14 cellular contexts compared by ENCODE assay signal in genomic region chr6:79810153-79810806, GRCh38.
A peak's percentile ranks its signal among the peaks of the same experiment; 100 is the strongest.
DNase-seq lines count a peak whose midpoint lies in the region; TF ChIP-seq lines count a peak whose summit lies in the region.
"Had no signal": no experiment of that assay in that cellular context is flagged by ENCODE, and none has a peak within 500 bp of the region (broad histone marks: within the 10 kb centered on the region; RNA-seq: fewer than 3 reads in every experiment).

No MANE protein-coding gene starts in this region.

- H2AK5ac ChIP-seq in mesendoderm (ENCODE audit: low read length): no peak overlapping the region

- H3K27me3 Mint-ChIP-seq in type B pancreatic cell: peaks cover 3% of the 10 kb centered on the region
- H3K27me3 Mint-ChIP-seq: activated naive CD8-positive, alpha-beta T cell had no signal

- H3K23ac ChIP-seq in mesendoderm (ENCODE audit: low read length): no peak overlapping the region

- H2BK15ac ChIP-seq in mesendoderm (replicated peaks; ENCODE audit: low read depth): no peak overlapping the region

- peak; percentile 58 for DNase-seq in NCI-H2171 treated with DMSO at 0.1 percent for 48 hours (lab: John Stamatoyannopoulos, UW)
- DNase-seq in NCI-H2171 (lab: John Stamatoyannopoulos, UW): no peak
- peak; percentile 100 for DNase-seq in NCI-H748 treated with DMSO at 0.1 percent for 48 hours (lab: John Stamatoyannopoulos, UW)
- peak; percentile 5 for DNase-seq in fibroblast of mammary gland (ENCODE audit: low read depth)
- no peak for DNase-seq in type B pancreatic cell (ENCODE audit: extremely low spot score, unreplicated experiment)
- no peak for DNase-seq in A172 (ENCODE audit: low spot score)
- DNase-seq in mesendoderm: no peak
- no peak for DNase-seq in cerebellar nuclear complex (lab: John Stamatoyannopoulos, UW)
- DNase-seq: 8988T; left ventricle myocardium inferior; pancreas; stimulated activated CD4-positive, alpha-beta T cell treated with anti-CD3 and anti-CD28 coated beads, Interleukin-4, amount 100 ng/mL, for 1 hour; T1000 had no signal

- H3K79me1 ChIP-seq in mesendoderm (ENCODE audit: low read length): no peaks in the 10 kb centered on the region

- H3K4me1 ChIP-seq in mesendoderm (ENCODE audit: control insufficient read depth, low read depth, low read length): no peaks in the 10 kb centered on the region
- H3K4me1 ChIP-seq: left ventricle myocardium inferior had no signal

- no peak overlapping the region for H3K4me2 ChIP-seq in mesendoderm (ENCODE audit: low read length)

- WGBS in mesendoderm (ENCODE audit: extremely low coverage, insufficient coverage, low lambda C conversion rate): no CpG with 5 or more reads among the region's 11 CpGs

- H3K4me1 Mint-ChIP-seq in type B pancreatic cell (ENCODE audit: unreplicated experiment): peaks cover 41% of the 10 kb centered on the region

- no peaks in the 10 kb centered on the region for H3K9me3 Mint-ChIP-seq in type B pancreatic cell

- no peak overlapping the region for H3K9ac ChIP-seq in mesendoderm (ENCODE audit: low read length)

- H3K79me2 ChIP-seq in mesendoderm (ENCODE audit: control insufficient read depth, insufficient read depth, low read length): no peaks in the 10 kb centered on the region

- H4K5ac ChIP-seq in mesendoderm (ENCODE audit: low read length): no peak overlapping the region

- no peak overlapping the region for H3K56ac ChIP-seq in mesendoderm (ENCODE audit: low read length)

- peak overlapping the region; percentile 67 for H3K4me3 Mint-ChIP-seq in type B pancreatic cell
- H3K4me3 Mint-ChIP-seq: activated naive CD8-positive, alpha-beta T cell had no signal

- H3K27me3 ChIP-seq in mesendoderm (ENCODE audit: insufficient read depth, low read length, poor library complexity): no peaks in the 10 kb centered on the region
- H3K27me3 ChIP-seq: pancreas had no signal

- no peak for TF ChIP-seq CTCF in fibroblast of mammary gland (conservative IDR thresholded peaks at IDR 0.05; ENCODE audit: control insufficient read depth, insufficient read depth, low read depth, low read length)
- TF ChIP-seq CTCF in type B pancreatic cell (conservative IDR thresholded peaks at IDR 0.05): no peak

- H3K27ac ChIP-seq in mesendoderm (ENCODE audit: low read depth, low read length): no peak overlapping the region
- H3K27ac ChIP-seq: left ventricle myocardium inferior, pancreas had no signal

- peaks cover 4% of the 10 kb centered on the region for H3K36me3 Mint-ChIP-seq in type B pancreatic cell
- H3K36me3 Mint-ChIP-seq: activated naive CD8-positive, alpha-beta T cell had no signal

- no peak overlapping the region for H2BK120ac ChIP-seq in mesendoderm (ENCODE audit: low read depth, low read length)

- H4K8ac ChIP-seq in mesendoderm (ENCODE audit: low read depth, low read length): no peak overlapping the region

- no peaks in the 10 kb centered on the region for H3K36me3 ChIP-seq in mesendoderm (ENCODE audit: control insufficient read depth, insufficient read depth, low read length)
- H3K36me3 ChIP-seq: left ventricle myocardium inferior, pancreas had no signal

- H3K4ac ChIP-seq in mesendoderm (ENCODE audit: low read depth, low read length): no peak overlapping the region

- H3K4me3 ChIP-seq in fibroblast of mammary gland (ENCODE audit: control insufficient read depth, low read depth, low read length) (no peak overlapping the region), mesendoderm (ENCODE audit: low read length) (no peak overlapping the region)
- H3K4me3 ChIP-seq: left ventricle myocardium inferior, pancreas had no signal

- no peak overlapping the region for H3K27ac Mint-ChIP-seq in type B pancreatic cell
- H3K27ac Mint-ChIP-seq: activated naive CD8-positive, alpha-beta T cell had no signal

- H3K18ac ChIP-seq in mesendoderm (ENCODE audit: low read length): no peak overlapping the region

- no peak overlapping the region for H2BK5ac ChIP-seq in mesendoderm (ENCODE audit: low read length)

Comparison
In these comparisons a context has a peak if more than half of its experiments do, and no peak if none do; other contexts are left out.
1. DNase-seq: peak in NCI-H2171 treated with DMSO at 0.1 percent for 48 hours (single experiment), NCI-H748 treated with DMSO at 0.1 percent for 48 hours (single experiment) and fibroblast of mammary gland (single experiment); none in NCI-H2171 (single experiment), type B pancreatic cell (single experiment), A172 (single experiment), mesendoderm (single experiment) and cerebellar nuclear complex (0 of 2).